In genomic region chr2:72150157-72150960, GRCh38 we compare ENCODE assay signal across 1 cellular context.
TF ChIP-seq lines count a peak whose summit lies in the region.

No MANE protein-coding gene starts in this region.

TF ChIP-seq in Ishikawa, 13 proteins besides CTCF, POLR2A, EP300 and RAD21 (continued from another document):
- no peak for TF ChIP-seq USF1 (IDR thresholded peaks at IDR 0.05)
- TF ChIP-seq MAX (IDR thresholded peaks at IDR 0.05) = no peak
